ENCODE assay signal across 8 cellular contexts in the genomic region with DNA sequence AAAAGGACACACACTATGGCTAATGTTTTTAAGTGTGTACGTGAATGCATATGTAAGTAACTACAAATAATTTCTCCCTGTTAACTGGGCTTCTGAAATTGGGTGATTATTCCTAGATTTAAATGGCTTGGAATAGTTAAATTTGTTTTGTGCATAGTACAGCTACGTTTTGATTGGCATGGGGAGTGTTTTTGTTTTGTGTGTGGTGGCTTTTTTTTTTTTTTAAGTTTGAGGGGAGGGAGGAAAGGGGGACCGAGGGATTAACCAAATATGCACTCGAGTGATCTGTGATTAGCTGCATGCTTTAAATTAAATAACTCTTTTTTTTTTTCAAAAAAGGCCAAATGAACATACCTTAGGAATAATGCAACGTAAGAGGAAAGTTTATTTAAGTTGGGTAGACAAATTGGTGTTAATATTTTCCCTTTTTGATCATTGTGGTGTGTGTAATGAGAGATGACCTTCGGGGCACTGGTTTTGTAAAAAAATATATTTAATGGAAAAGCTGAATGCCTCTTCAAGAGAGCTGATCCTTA. TPM values are rescaled to one million over a fixed set of nuclear protein-coding genes. Genes with fewer than 3 reads are reported as not detected.
A peak's percentile ranks its signal among the peaks of the same experiment; 100 is the strongest.
DNase-seq lines count a peak whose midpoint lies in the region; ATAC-seq and TF ChIP-seq lines count a peak whose summit lies in the region.

No MANE protein-coding gene starts in this region.

- H3K9me3 ChIP-seq in BLaER1 (no peaks in the 10 kb centered on the region), MG63 (no peaks in the 10 kb centered on the region)

- H3K27ac Mint-ChIP-seq in dendritic cell treated with granulocyte-macrophage colony-stimulating factor and Interleukin-4, amounts not matched to agents 40 ng/mL and 50 ng/mL, for 4 days = peak overlapping the region; percentile 92
- H3K27ac Mint-ChIP-seq in nephron progenitor cell = peak overlapping the region; percentile 52

- H3K4me3 Mint-ChIP-seq in dendritic cell treated with granulocyte-macrophage colony-stimulating factor and Interleukin-4, amounts not matched to agents 40 ng/mL and 50 ng/mL, for 4 days = peak overlapping the region; percentile 85
- H3K4me3 Mint-ChIP-seq in nephron progenitor cell = peak overlapping the region; percentile 100

- H3K36me3 ChIP-seq in BLaER1 (no peaks in the 10 kb centered on the region), MG63 (no peaks in the 10 kb centered on the region)

- H3K27me3 Mint-ChIP-seq in dendritic cell treated with granulocyte-macrophage colony-stimulating factor and Interleukin-4, amounts not matched to agents 40 ng/mL and 50 ng/mL, for 4 days = no peaks in the 10 kb centered on the region
- H3K27me3 Mint-ChIP-seq in nephron progenitor cell (ENCODE audit: low read depth, poor library complexity) = no peaks in the 10 kb centered on the region

- H3K4me2 ChIP-seq in BLaER1 = peak overlapping the region; percentile 60

- ATAC-seq in sciatic nerve = no peak

- H3K9me3 Mint-ChIP-seq in dendritic cell treated with granulocyte-macrophage colony-stimulating factor and Interleukin-4, amounts not matched to agents 40 ng/mL and 50 ng/mL, for 4 days = no peaks in the 10 kb centered on the region
- H3K9me3 Mint-ChIP-seq in nephron progenitor cell = no peaks in the 10 kb centered on the region

- no peak for TF ChIP-seq CTCF in nephron progenitor cell (IDR thresholded peaks at IDR 0.05)

- peaks cover 43% of the 10 kb centered on the region for H3K4me1 Mint-ChIP-seq in dendritic cell treated with granulocyte-macrophage colony-stimulating factor and Interleukin-4, amounts not matched to agents 40 ng/mL and 50 ng/mL, for 4 days (ENCODE audit: low read depth)
- H3K4me1 Mint-ChIP-seq in nephron progenitor cell = peaks cover 52% of the 10 kb centered on the region

- peak overlapping the region; percentile 89 for H3K27ac ChIP-seq in BLaER1

- H3K4me1 ChIP-seq in BLaER1 = peaks cover 55% of the 10 kb centered on the region

- intact Hi-C loops in dendritic cell treated with granulocyte-macrophage colony-stimulating factor and Interleukin-4, amounts not matched to agents 40 ng/mL and 50 ng/mL, for 4 days (cut with micrococcal nuclease) = loop anchor here (5.0 kb wide), 3 partner anchors 180 to 1035 kb away; no protein-coding TSS in a partner anchor
- intact Hi-C loops in sciatic nerve (cut with DNase I) = no loop called here

- DNase-seq in MG63 (no peak), nephron progenitor cell (no peak), sciatic nerve (ENCODE audit: low spot score) (no peak), NCI-H1092 (lab: John Stamatoyannopoulos, UW) (no peak), GOT3 (lab: John Stamatoyannopoulos, UW) (no peak), ureter (ENCODE audit: low spot score) (no peak)

- peaks cover 41% of the 10 kb centered on the region for H3K36me3 Mint-ChIP-seq in dendritic cell treated with granulocyte-macrophage colony-stimulating factor and Interleukin-4, amounts not matched to agents 40 ng/mL and 50 ng/mL, for 4 days (ENCODE audit: low read depth)
- peaks cover 4% of the 10 kb centered on the region for H3K36me3 Mint-ChIP-seq in nephron progenitor cell (ENCODE audit: low read depth)

- no peaks in the 10 kb centered on the region for H3K27me3 ChIP-seq in BLaER1
- no peaks in the 10 kb centered on the region for H3K27me3 ChIP-seq in MG63

- H4K20me1 ChIP-seq in BLaER1 = peaks cover 55% of the 10 kb centered on the region

- H3K9ac ChIP-seq in BLaER1 = peak overlapping the region; percentile 88

- H3K4me3 ChIP-seq in BLaER1 (peak overlapping the region; percentile 86), MG63 (peak overlapping the region; percentile 95)

RNA-seq across cellular contexts. Expression of a gene that starts 1.4 kb away (rescaled TPM):
- total RNA-seq in MG63 (2014; rRNA removed; shearing (Covaris generic); ENCODE audit: low replicate concordance) = 0.56 and 1.1 TPM in 2 replicates
- total RNA-seq in sciatic nerve = 12.7 TPM
- 17.5 TPM for total RNA-seq in ureter
